Comparison of ENCODE assay signal across 13 cellular contexts in genomic region chr5:163094492-163095180, GRCh38.
A peak's percentile ranks its signal among the peaks of the same experiment; 100 is the strongest.
DNase-seq lines count a peak whose midpoint lies in the region; ATAC-seq and TF ChIP-seq lines count a peak whose summit lies in the region.
"Had no signal": no experiment of that assay in that cellular context is flagged by ENCODE, and none has a peak within 500 bp of the region (broad histone marks: within the 10 kb centered on the region; RNA-seq: fewer than 3 reads in every experiment).

No MANE protein-coding gene starts in this region.

- TF ChIP-seq CTCF in GM10248 (IDR thresholded peaks at IDR 0.05; ENCODE audit: control extremely low read depth, extremely low read depth, low read depth, missing control alignments) (no peak), HFFc6 (IDR thresholded peaks at IDR 0.05) (no peak), omental fat pad (IDR thresholded peaks at IDR 0.05) (no peak)

- peaks cover 12% of the 10 kb centered on the region for H3K9me3 Mint-ChIP-seq in HFFc6
- H3K9me3 Mint-ChIP-seq: stimulated activated effector memory CD8-positive, alpha-beta T cell treated with anti-CD3 and anti-CD28 coated beads, Interleukin-12 subunit alpha, Interleukin-12 subunit beta, amount 100 ng/mL, for 72 hours had no signal

- CTCF ChIA-PET in GM10248 (lab: Yijun Ruan, JAX) = interaction anchor here (1.3 kb wide), 1 partner anchor 15 kb away, joined by 4 read pairs; no protein-coding TSS in a partner anchor

- no peaks in the 10 kb centered on the region for H3K4me1 Mint-ChIP-seq in HFFc6 (ENCODE audit: low read depth)
- H3K4me1 Mint-ChIP-seq: stimulated activated effector memory CD8-positive, alpha-beta T cell treated with anti-CD3 and anti-CD28 coated beads, Interleukin-12 subunit alpha, Interleukin-12 subunit beta, amount 100 ng/mL, for 72 hours had no signal

- no peaks in the 10 kb centered on the region for H3K36me3 Mint-ChIP-seq in HFFc6 (ENCODE audit: low read depth)
- H3K36me3 Mint-ChIP-seq: stimulated activated effector memory CD8-positive, alpha-beta T cell treated with anti-CD3 and anti-CD28 coated beads, Interleukin-12 subunit alpha, Interleukin-12 subunit beta, amount 100 ng/mL, for 72 hours had no signal

- POLR2A ChIA-PET in GM10248 (lab: Yijun Ruan, JAX) = no interaction called here

- ATAC-seq in GM19328 (IDR thresholded peaks at IDR 0.05; ENCODE audit: unreplicated experiment) (peak; percentile 91), HG02642 (IDR thresholded peaks at IDR 0.05; ENCODE audit: poor library complexity, unreplicated experiment) (peak; percentile 88), HG03354 (IDR thresholded peaks at IDR 0.05; ENCODE audit: poor library complexity, severe bottlenecking, unreplicated experiment) (peak; percentile 91), omental fat pad (ENCODE audit: low FRiP score) (no peak)
- ATAC-seq in activated CD4-positive, CD25-positive, alpha-beta regulatory T cell treated with anti-CD3 and anti-CD28 coated beads, Interleukin-2, amount 50 U/mL, for 24 hours = no peak
- ATAC-seq: effector memory CD8-positive, alpha-beta T cell; heart right ventricle; Panc1; stimulated activated effector memory CD8-positive, alpha-beta T cell treated with anti-CD3 and anti-CD28 coated beads, Interleukin-12 subunit alpha, Interleukin-12 subunit beta, amount 100 ng/mL, for 72 hours had no signal

- DNase-seq in GM10248 (ENCODE audit: extremely low spot score) (peak; percentile 10), HFFc6 (no peak), omental fat pad (ENCODE audit: low spot score) (no peak), kidney glomerular epithelial cell (lab: John Stamatoyannopoulos, UW) (no peak)
- DNase-seq: effector memory CD8-positive, alpha-beta T cell; heart right ventricle; T1000 had no signal

- H3K4me3 Mint-ChIP-seq in HFFc6 = no peak overlapping the region
- H3K4me3 Mint-ChIP-seq: effector memory CD8-positive, alpha-beta T cell; stimulated activated effector memory CD8-positive, alpha-beta T cell treated with anti-CD3 and anti-CD28 coated beads, Interleukin-12 subunit alpha, Interleukin-12 subunit beta, amount 100 ng/mL, for 72 hours had no signal

- no peak overlapping the region for H3K27ac Mint-ChIP-seq in HFFc6
- H3K27ac Mint-ChIP-seq: effector memory CD8-positive, alpha-beta T cell; stimulated activated effector memory CD8-positive, alpha-beta T cell treated with anti-CD3 and anti-CD28 coated beads, Interleukin-12 subunit alpha, Interleukin-12 subunit beta, amount 100 ng/mL, for 72 hours had no signal

- H3K27me3 Mint-ChIP-seq in HFFc6 (ENCODE audit: insufficient read depth) = no peaks in the 10 kb centered on the region
- H3K27me3 Mint-ChIP-seq: effector memory CD8-positive, alpha-beta T cell had no signal

Comparison
In these comparisons a context has a peak if more than half of its experiments do, and no peak if none do; other contexts are left out.
1. ATAC-seq: peak in GM19328 (single experiment), HG02642 (single experiment) and HG03354 (single experiment); none in activated CD4-positive, CD25-positive, alpha-beta regulatory T cell treated with anti-CD3 and anti-CD28 coated beads, Interleukin-2, amount 50 U/mL, for 24 hours (0 of 2) and omental fat pad (single experiment).